ENCODE assay signal across 26 cellular contexts in the genomic region with DNA sequence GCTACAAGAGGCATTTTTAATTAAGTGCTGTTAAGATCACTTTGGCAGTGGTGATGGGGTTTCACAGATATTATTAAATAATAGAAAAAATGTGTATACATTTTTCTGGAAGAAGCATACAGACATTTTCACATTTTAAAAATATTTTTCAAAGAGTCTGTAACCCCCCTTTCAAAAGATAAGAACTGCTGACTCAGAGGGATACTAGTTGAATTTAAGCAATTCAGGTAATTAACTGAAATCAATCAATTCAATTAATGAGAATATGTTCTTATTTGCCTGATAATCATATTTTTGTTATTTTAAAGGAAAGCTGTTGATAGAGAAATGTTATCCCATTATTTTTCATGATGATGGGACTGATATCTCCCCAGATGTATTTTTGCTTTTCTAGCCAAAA. TPM values are rescaled to one million over a fixed set of nuclear protein-coding genes. Genes with fewer than 3 reads are reported as not detected.
DNase-seq lines count a peak whose midpoint lies in the region; ATAC-seq, FAIRE-seq and TF ChIP-seq lines count a peak whose summit lies in the region.
"Had no signal": no experiment of that assay in that cellular context is flagged by ENCODE, and none has a peak within 500 bp of the region (broad histone marks: within the 10 kb centered on the region; RNA-seq: fewer than 3 reads in every experiment).

No MANE protein-coding gene starts in this region.

- FAIRE-seq in A549 (lab: Jason Lieb, UNC) (no peak), H1 (lab: Jason Lieb, UNC) (no peak)
- FAIRE-seq: A204.1, D721Med, GM12878, GM19239 had no signal

- H3K36me3 ChIP-seq in mammary epithelial cell (ENCODE audit: insufficient read depth, low read length): no peaks in the 10 kb centered on the region
- H3K36me3 ChIP-seq in H1 (ENCODE audit: control insufficient read depth in 2 of 4, insufficient read depth in 4 of 4, low read length in 3 of 4): no peaks in the 10 kb centered on the region
- H3K36me3 ChIP-seq in hepatocyte (replicated peaks; ENCODE audit: insufficient read depth, low read depth): no peaks in the 10 kb centered on the region
- H3K36me3 ChIP-seq: BE2C; BLaER1 treated with 17β-estradiol and CSF1 and Interleukin-3, amounts not matched to agents 10 nM and 100 nM had no signal

- H2BK120ac ChIP-seq in H1 (replicated peaks; ENCODE audit: low read depth, low read length): no peak overlapping the region

- H2BK20ac ChIP-seq in H1 (ENCODE audit: low read length): no peak overlapping the region

- no peak for ATAC-seq in A549
- ATAC-seq: GM12878, HCT116 had no signal

- H3K4me2 ChIP-seq in mammary epithelial cell (ENCODE audit: insufficient read depth, low read depth, low read length) (peak overlapping the region; percentile 40), A549 (no peak overlapping the region), H1 (ENCODE audit: insufficient read depth in 1 of 2, low read depth in 2 of 2, low read length in 2 of 2) (no peak overlapping the region), hepatocyte (no peak overlapping the region)
- H3K4me2 ChIP-seq: BLaER1 treated with 17β-estradiol and CSF1 and Interleukin-3, amounts not matched to agents 10 nM and 100 nM had no signal

- H3K23me2 ChIP-seq in H1 (ENCODE audit: low read depth, low read length): no peaks in the 10 kb centered on the region

- H3K9me3 ChIP-seq in mammary epithelial cell (replicated peaks; ENCODE audit: insufficient read depth, low read length): no peaks in the 10 kb centered on the region
- H3K9me3 ChIP-seq in A549: 0 out of 3 replicates have a peak, but pooled peaks cover 2% of the 10 kb centered on the region
- peaks cover 0 to 3% of the 10 kb centered on the region in 2 experiments; a peak in 1 of 4 replicates for H3K9me3 ChIP-seq in H1 (ENCODE audit: insufficient read depth in 2 of 2, low read depth in 1 of 2, low read length in 1 of 2)
- no peaks in the 10 kb centered on the region for H3K9me3 ChIP-seq in hepatocyte (ENCODE audit: low read depth)
- H3K9me3 ChIP-seq: BE2C had no signal

- H3K9me3 Mint-ChIP-seq in MCF 10A (ENCODE audit: unreplicated experiment): no peaks in the 10 kb centered on the region
- H3K9me3 Mint-ChIP-seq: CD4-positive, alpha-beta T cell; CD8-positive, alpha-beta memory T cell had no signal

- peak overlapping the region; percentile 77 for H2AFZ ChIP-seq in mammary epithelial cell (ENCODE audit: low read depth, low read length)
- H2AFZ ChIP-seq in H1 (ENCODE audit: low read length): no peak overlapping the region
- H2AFZ ChIP-seq in hepatocyte: no peak overlapping the region
- H2AFZ ChIP-seq: GM23248 had no signal

- H3K36me3 Mint-ChIP-seq in MCF 10A (ENCODE audit: insufficient read depth, unreplicated experiment): no peaks in the 10 kb centered on the region
- H3K36me3 Mint-ChIP-seq: CD14-positive monocyte; CD8-positive, alpha-beta memory T cell had no signal

- H4K8ac ChIP-seq in H1 (ENCODE audit: extremely low read depth, insufficient read depth, low read length): no peak overlapping the region

- H3K56ac ChIP-seq in H1 (replicated peaks; ENCODE audit: insufficient read length, low read depth, low read length): no peak overlapping the region

- H2BK12ac ChIP-seq in H1 (ENCODE audit: low read depth, low read length): no peak overlapping the region

- no peaks in the 10 kb centered on the region for H3K27me3 ChIP-seq in mammary epithelial cell (ENCODE audit: insufficient read depth, low read length)
- H3K27me3 ChIP-seq in H1 (replicated peaks in 1 of 4; ENCODE audit: control insufficient read depth in 3 of 4, extremely low read depth in 1 of 4, insufficient read depth in 3 of 4, low read length in 3 of 4): no peaks in the 10 kb centered on the region
- no peaks in the 10 kb centered on the region for H3K27me3 ChIP-seq in hepatocyte
- H3K27me3 ChIP-seq: BE2C; BLaER1 treated with 17β-estradiol and CSF1 and Interleukin-3, amounts not matched to agents 10 nM and 100 nM had no signal

- H3K18ac ChIP-seq in H1 (ENCODE audit: extremely low read depth, low read length): no peak overlapping the region

- H3K4me1 ChIP-seq in mammary epithelial cell (ENCODE audit: insufficient read depth, low read length) (peaks cover 21% of the 10 kb centered on the region), A549 (peaks cover 15% of the 10 kb centered on the region; the same call in 2 of the 3 replicates), H1 (replicated peaks in 1 of 4; ENCODE audit: control insufficient read depth in 3 of 4, insufficient read depth in 4 of 4, low read length in 3 of 4) (peaks cover 0 to 13% (median 12%) of the 10 kb centered on the region in 4 experiments; a peak in 5 of 7 replicates), hepatocyte (ENCODE audit: insufficient read depth) (peaks cover 15% of the 10 kb centered on the region)

- H3K14ac ChIP-seq in H1 (ENCODE audit: insufficient read length): no peak overlapping the region

- no peak overlapping the region for H4K91ac ChIP-seq in H1 (replicated peaks; ENCODE audit: insufficient read length, low read length)

- no peak overlapping the region for H3K23ac ChIP-seq in H1 (ENCODE audit: insufficient read length)

- H2AK5ac ChIP-seq in H1 (ENCODE audit: low read depth, low read length): peak overlapping the region; percentile 41; the same call in 1 of the 2 replicates

- H3K4me3 ChIP-seq in mammary epithelial cell (replicated peaks in 1 of 3; ENCODE audit: insufficient read depth in 1 of 3, low read depth in 2 of 3, low read length in 3 of 3): no peak overlapping the region
- no peak overlapping the region for H3K4me3 ChIP-seq in A549
- H3K4me3 ChIP-seq in H1 (ENCODE audit: extremely low read depth in 1 of 4, insufficient read depth in 2 of 4, low read depth in 3 of 4, low read length in 4 of 4): no peak overlapping the region
- no peak overlapping the region for H3K4me3 ChIP-seq in hepatocyte
- H3K4me3 ChIP-seq: BLaER1 treated with 17β-estradiol and CSF1 and Interleukin-3, amounts not matched to agents 10 nM and 100 nM; GM12878; GM23248 had no signal

- intact Hi-C loops in mammary epithelial cell (cut with micrococcal nuclease): loop anchor here (1.0 to 10.0 kb wide), 6 partner anchors 112 to 352 kb away; no protein-coding TSS in a partner anchor
- intact Hi-C loops in MCF 10A (cut with micrococcal nuclease): loop anchor here (2.0 to 5.0 kb wide), 5 partner anchors 92 to 362 kb away; no protein-coding TSS in a partner anchor

- no peak for TF ChIP-seq EP300 in A549 (IDR thresholded peaks at IDR 0.05)
- TF ChIP-seq EP300 in H1 (IDR thresholded peaks at IDR 0.05; ENCODE audit: borderline replicate concordance in 1 of 2, low read depth in 2 of 2, low read length in 2 of 2): no peak

- H3K4me1 Mint-ChIP-seq in MCF 10A (ENCODE audit: insufficient read depth, unreplicated experiment): peaks cover 22% of the 10 kb centered on the region
- H3K4me1 Mint-ChIP-seq: CD8-positive, alpha-beta memory T cell had no signal

- H3K9ac ChIP-seq in mammary epithelial cell (ENCODE audit: insufficient read depth, low read length): no peak overlapping the region
- no peak overlapping the region for H3K9ac ChIP-seq in H1 (replicated peaks in 1 of 4; ENCODE audit: extremely low read depth in 1 of 4, low read depth in 3 of 4, low read length in 3 of 4)
- H3K9ac ChIP-seq: BLaER1 treated with 17β-estradiol and CSF1 and Interleukin-3, amounts not matched to agents 10 nM and 100 nM; GM23248 had no signal

- H3K27ac Mint-ChIP-seq in MCF 10A (ENCODE audit: low read depth, unreplicated experiment): no peak overlapping the region
- H3K27ac Mint-ChIP-seq: CD14-positive monocyte; CD4-positive, alpha-beta T cell; CD8-positive, alpha-beta memory T cell; H9 had no signal

- no TSS peak for BruUV-seq in mammary epithelial cell (replicated peaks; lab: Mats Ljungman, UMichigan)
- BruUV-seq in MCF 10A (replicated peaks; lab: Mats Ljungman, UMichigan): no TSS peak

- POLR2A ChIA-PET in MCF 10A (lab: Yijun Ruan, JAX): interaction anchor here (0.5 to 2.5 kb wide), 5 partner anchors 52 to 549 kb away, joined by 3 to 6 read pairs (median 4); a partner anchor contains a TSS
- POLR2A ChIA-PET in A549 (lab: Yijun Ruan, JAX): no interaction called here
- POLR2A ChIA-PET in H1 (lab: Charles Lee; ENCODE audit: partially characterized antibody): no interaction called here

- TF ChIP-seq RAD21 in A549 (conservative IDR thresholded peaks at IDR 0.05 in 1 of 2, IDR thresholded peaks at IDR 0.05 in 1 of 2): no peak
- TF ChIP-seq RAD21 in H1 (IDR thresholded peaks at IDR 0.05 in 1 of 2, conservative IDR thresholded peaks at IDR 0.05 in 1 of 2; ENCODE audit: low read depth in 2 of 2, low read length in 2 of 2): no peak

- H4K20me1 ChIP-seq in mammary epithelial cell (ENCODE audit: insufficient read depth, low read length) (no peaks in the 10 kb centered on the region), H1 (replicated peaks in 1 of 2; ENCODE audit: control insufficient read depth in 1 of 2, insufficient read depth in 2 of 2, low read length in 2 of 2) (no peaks in the 10 kb centered on the region), hepatocyte (ENCODE audit: insufficient read depth, poor library complexity, severe bottlenecking) (no peaks in the 10 kb centered on the region)
- H4K20me1 ChIP-seq: BLaER1 treated with 17β-estradiol and CSF1 and Interleukin-3, amounts not matched to agents 10 nM and 100 nM had no signal

- H3K9me2 ChIP-seq in hepatocyte (replicated peaks; ENCODE audit: insufficient read depth): no peaks in the 10 kb centered on the region

- H2BK5ac ChIP-seq in H1 (ENCODE audit: low read depth, low read length): no peak overlapping the region

- CTCF ChIA-PET in mammary epithelial cell (lab: Charles Lee; ENCODE audit: low non-redundant PET) (no interaction called here), MCF 10A (lab: Yijun Ruan, JAX) (interaction anchor here (0.7 to 6.4 kb wide), 8 partner anchors 9 to 492 kb away, joined by 3 to 134 read pairs (median 5); no protein-coding TSS in a partner anchor), A549 (lab: Yijun Ruan, JAX) (interaction anchor here (1.2 to 7.7 kb wide), 5 partner anchors 11 to 496 kb away, joined by 3 to 63 read pairs (median 13); no protein-coding TSS in a partner anchor), H1 (lab: Charles Lee; ENCODE audit: partially characterized antibody) (interaction anchor here (0.9 to 7.1 kb wide), 10 partner anchors 8 to 493 kb away, joined by 3 to 56 read pairs (median 6); no protein-coding TSS in a partner anchor)

- no peaks in the 10 kb centered on the region for H3K27me3 Mint-ChIP-seq in MCF 10A (ENCODE audit: insufficient read depth, unreplicated experiment)

- TF ChIP-seq CTCF in mammary epithelial cell (conservative IDR thresholded peaks at IDR 0.05 in 1 of 2, IDR thresholded peaks at IDR 0.05 in 1 of 2; ENCODE audit: extremely low read depth in 1 of 2, insufficient read depth in 1 of 2, low read depth in 1 of 2, low read length in 2 of 2) (no peak), MCF 10A (IDR thresholded peaks at IDR 0.05; ENCODE audit: unreplicated experiment) (no peak), A549 (IDR thresholded peaks at IDR 0.05) (no peak), H1 (IDR thresholded peaks at IDR 0.05; ENCODE audit: control extremely low read depth in 1 of 3, insufficient read depth in 1 of 3, low read depth in 1 of 3, low read length in 3 of 3) (no peak), hepatocyte (IDR thresholded peaks at IDR 0.05; ENCODE audit: poor library complexity) (no peak)

- no peak overlapping the region for H2BK15ac ChIP-seq in H1 (ENCODE audit: low read length)

- no peak for TF ChIP-seq POLR2A in A549 (IDR thresholded peaks at IDR 0.05; ENCODE audit: low read length)
- TF ChIP-seq POLR2A in H1 (IDR thresholded peaks at IDR 0.05; ENCODE audit: control extremely low read depth in 1 of 2, low read depth in 2 of 2, low read length in 2 of 2): no peak

- H4K5ac ChIP-seq in H1 (ENCODE audit: insufficient read length, low read depth, low read length): no peak overlapping the region

- dilution Hi-C loops in mammary epithelial cell (cut with HindIII; ENCODE audit: low sequenced_read_pairs): no loop called here

- no peak overlapping the region for H3K4ac ChIP-seq in H1 (replicated peaks; ENCODE audit: insufficient read length, low read depth, low read length)

- DNase-seq in mammary epithelial cell (no peak), MCF 10A (ENCODE audit: unreplicated experiment) (no peak), A549 (ENCODE audit: low read depth in 1 of 2, low spot score in 1 of 2) (no peak), H1 (ENCODE audit: low read depth in 1 of 2, low spot score in 2 of 2) (no peak), hepatocyte (ENCODE audit: low spot score) (no peak)
- no peak for DNase-seq in activated CD4-positive, CD25-positive, alpha-beta regulatory T cell (lab: John Stamatoyannopoulos, UW)
- DNase-seq: ACHN; AML-193; BE2C; CD4-positive, alpha-beta T cell; CD8-positive, alpha-beta memory T cell; DMS 273 treated with DMSO at 0.1 percent for 48 hours; DMS79; EL; GDM1; GM23248; H9 had no signal

- no peaks in the 10 kb centered on the region for H3K79me1 ChIP-seq in H1 (ENCODE audit: low read depth, low read length)

- H3K4me3 Mint-ChIP-seq in MCF 10A (ENCODE audit: unreplicated experiment): no peak overlapping the region
- H3K4me3 Mint-ChIP-seq: CD14-positive monocyte; CD4-positive, alpha-beta T cell; CD8-positive, alpha-beta memory T cell; H9 had no signal

- no peaks in the 10 kb centered on the region for H3K79me2 ChIP-seq in mammary epithelial cell (ENCODE audit: insufficient read depth, low read length)
- no peaks in the 10 kb centered on the region for H3K79me2 ChIP-seq in H1 (ENCODE audit: control insufficient read depth in 1 of 2, insufficient read depth in 2 of 2, low read length in 2 of 2)
- H3K79me2 ChIP-seq in hepatocyte: no peaks in the 10 kb centered on the region

- H3K27ac ChIP-seq in mammary epithelial cell (ENCODE audit: insufficient read depth, low read depth, low read length): no peak overlapping the region
- H3K27ac ChIP-seq in A549: no peak overlapping the region
- H3K27ac ChIP-seq in H1 (ENCODE audit: low read depth, low read length): no peak overlapping the region
- H3K27ac ChIP-seq in hepatocyte: no peak overlapping the region
- H3K27ac ChIP-seq: 22Rv1; BLaER1 treated with 17β-estradiol and CSF1 and Interleukin-3, amounts not matched to agents 10 nM and 100 nM; GM23248 had no signal

- in situ Hi-C loops in mammary epithelial cell (cut with MboI; ENCODE audit: low sequenced_read_pairs in 2 of 2): loop anchor here in 1 of 2 donors (5.0 kb wide), 1 partner anchor 492 kb away; no protein-coding TSS in a partner anchor

RNA-seq across cellular contexts. Expression of a gene that starts 41.1 kb away (rescaled TPM):
- total RNA-seq in mammary epithelial cell (not detected), MCF 10A (2022) (not detected in 2 replicates), hepatocyte (0.36 TPM in 1 of 2 replicates, not detected in the other)
- polyA plus RNA-seq in mammary epithelial cell (not detected), A549 (2011; rRNA removed) (0.09 and 0.15 TPM in 2 replicates), A549 (2017; fragmentation: RNase III; extraction: RNeasy Plus Mini Kit Qiagen cat#74134 plus additional on column Dnase treatment) (0.13 to 0.18 TPM (median 0.14 TPM) in 3 replicates), H1 (2011; rRNA removed) (0.50 and 1.3 TPM in 2 replicates), hepatocyte (not detected in 2 replicates)
- not detected for polyA minus RNA-seq in mammary epithelial cell
- polyA plus RNA-seq in A549 (2012; cell fraction: cytosol; rRNA removed): 0.03 TPM in 1 of 2 replicates, not detected in the other
- polyA plus RNA-seq in A549 (2012; cell fraction: nucleus; rRNA removed): 0.04 TPM in 1 of 2 replicates, not detected in the other
- 0.17 and 0.19 TPM in 2 replicates for polyA minus RNA-seq in A549 (2011; rRNA and poly(A)+ RNA removed)
- total RNA-seq in H1 (2021; fragmentation: NEBNext Ultra II Directional; extraction: Animal tissue kit (Norgen Biotek cat#: 25700)): 1.3 and 1.9 TPM in 2 replicates
- 1.1 TPM for polyA plus RNA-seq in H1 (2011; cell fraction: cytosol; rRNA removed)
- 1.4 TPM for polyA plus RNA-seq in H1 (2011; cell fraction: nucleus; rRNA removed)
- polyA plus RNA-seq in H1 (2012, experiment 1 of 2): 0.79 to 1.4 TPM (median 1.1 TPM) in 4 replicates
- 0.14 TPM for polyA plus RNA-seq in H1 (2012, experiment 2 of 2)
- polyA plus RNA-seq in H1 (2013, experiment 1 of 2): 0.51 TPM
- polyA plus RNA-seq in H1 (2013, experiment 2 of 2): 0.50 TPM
- polyA minus RNA-seq in H1 (2011; rRNA and poly(A)+ RNA removed): 1.3 and 1.5 TPM in 2 replicates
- not detected for polyA minus RNA-seq in H1 (2011; cell fraction: cytosol; rRNA and poly(A)+ RNA removed)
- polyA minus RNA-seq in H1 (2011; cell fraction: nucleus; rRNA and poly(A)+ RNA removed): 0.90 TPM
- total RNA-seq: CD4-positive, alpha-beta T cell; GM12878; GM23248; H4 had no signal
- polyA plus RNA-seq: CD14-positive monocyte; CD8-positive, alpha-beta memory T cell had no signal
